19 cellular contexts compared by ENCODE assay signal in genomic region chr3:147903037-147903436, GRCh38.
A peak's percentile ranks its signal among the peaks of the same experiment; 100 is the strongest.
DNase-seq lines count a peak whose midpoint lies in the region; ATAC-seq, FAIRE-seq and TF ChIP-seq lines count a peak whose summit lies in the region.
"Had no signal": no experiment of that assay in that cellular context is flagged by ENCODE, and none has a peak within 500 bp of the region (broad histone marks: within the 10 kb centered on the region; RNA-seq: fewer than 3 reads in every experiment).

No MANE protein-coding gene starts in this region.

- peak; percentile 31; the same call in 1 of the 3 replicates for ATAC-seq in HepG2
- ATAC-seq in right lobe of liver: no peak
- peak; percentile 55 for ATAC-seq in sciatic nerve
- ATAC-seq in HG02870 (IDR thresholded peaks at IDR 0.05; ENCODE audit: unreplicated experiment): no peak
- ATAC-seq: A549, GM12878 had no signal

- H2AFZ ChIP-seq in HepG2 (ENCODE audit: low read length): no peak overlapping the region

- no peaks in the 10 kb centered on the region for H3K4me1 Mint-ChIP-seq in activated CD4-positive, alpha-beta T cell treated with anti-CD3 and anti-CD28 coated beads, Interleukin-2, amount 10 ng/mL, durations not matched to agents 7 days and 5 days
- H3K4me1 Mint-ChIP-seq: CD4-positive, alpha-beta memory T cell had no signal

- no peaks in the 10 kb centered on the region for H3K36me3 Mint-ChIP-seq in activated CD4-positive, alpha-beta T cell treated with anti-CD3 and anti-CD28 coated beads, Interleukin-2, amount 10 ng/mL, durations not matched to agents 7 days and 5 days (ENCODE audit: low read depth)
- H3K36me3 Mint-ChIP-seq: CD4-positive, alpha-beta memory T cell had no signal

- 6% methylated on average over 4 of the region's 4 CpGs for WGBS in HepG2 (ENCODE audit: low lambda C conversion rate)
- WGBS in right lobe of liver (ENCODE audit: insufficient coverage, low coverage, low lambda C conversion rate, missing lambda C conversion rate): 32% methylated on average over 4 of the region's 4 CpGs

- peaks cover 3% of the 10 kb centered on the region for H3K9me3 Mint-ChIP-seq in activated CD4-positive, alpha-beta T cell treated with anti-CD3 and anti-CD28 coated beads, Interleukin-2, amount 10 ng/mL, durations not matched to agents 7 days and 5 days

- TF ChIP-seq CTCF in HepG2 (CRISPR knock-in tag; IDR thresholded peaks at IDR 0.05): no peak
- no peak for TF ChIP-seq CTCF in right lobe of liver (IDR thresholded peaks at IDR 0.05)

- H3K4me3 ChIP-seq in HepG2 (replicated peaks in 1 of 3; ENCODE audit: insufficient read depth in 1 of 3, low read depth in 2 of 3, low read length in 3 of 3) (no peak overlapping the region), right lobe of liver (no peak overlapping the region)
- H3K4me3 ChIP-seq: A549, BLaER1, GM12878, SK-N-MC had no signal

- TF ChIP-seq RAD21 in HepG2 (CRISPR knock-in tag; IDR thresholded peaks at IDR 0.05): no peak

- no peak overlapping the region for H3K4me2 ChIP-seq in HepG2 (ENCODE audit: low read depth, low read length)
- H3K4me2 ChIP-seq: A549, BLaER1 had no signal

- no peaks in the 10 kb centered on the region for H3K9me3 ChIP-seq in HepG2 (ENCODE audit: low read length)
- no peaks in the 10 kb centered on the region for H3K9me3 ChIP-seq in right lobe of liver

- no peaks in the 10 kb centered on the region for H3K27me3 Mint-ChIP-seq in activated CD4-positive, alpha-beta T cell treated with anti-CD3 and anti-CD28 coated beads, Interleukin-2, amount 10 ng/mL, durations not matched to agents 7 days and 5 days
- H3K27me3 Mint-ChIP-seq: CD4-positive, alpha-beta memory T cell had no signal

- H3K27ac Mint-ChIP-seq in activated CD4-positive, alpha-beta T cell treated with anti-CD3 and anti-CD28 coated beads, Interleukin-2, amount 10 ng/mL, durations not matched to agents 7 days and 5 days: no peak overlapping the region
- H3K27ac Mint-ChIP-seq: CD4-positive, alpha-beta memory T cell had no signal

- POLR2A ChIA-PET in HepG2 (lab: Yijun Ruan, JAX): no interaction called here
- POLR2A ChIA-PET in activated CD4-positive, alpha-beta T cell treated with anti-CD3 and anti-CD28 coated beads, Interleukin-2, amount 10 ng/mL, durations not matched to agents 7 days and 5 days (lab: Charles Lee): no interaction called here

- no peaks in the 10 kb centered on the region for H3K4me1 ChIP-seq in HepG2 (ENCODE audit: insufficient read depth, low read length)
- no peaks in the 10 kb centered on the region for H3K4me1 ChIP-seq in right lobe of liver
- H3K4me1 ChIP-seq: A549, BLaER1 had no signal

- TF ChIP-seq EP300 in HepG2 (IDR thresholded peaks at IDR 0.05; ENCODE audit: low read depth in 2 of 2, low read length in 2 of 2) (no peak), HepG2 (CRISPR knock-in tag; IDR thresholded peaks at IDR 0.05; ENCODE audit: borderline replicate concordance) (no peak)

- no peak overlapping the region for H3K4me3 Mint-ChIP-seq in activated CD4-positive, alpha-beta T cell treated with anti-CD3 and anti-CD28 coated beads, Interleukin-2, amount 10 ng/mL, durations not matched to agents 7 days and 5 days
- H3K4me3 Mint-ChIP-seq: CD4-positive, alpha-beta memory T cell had no signal

- no peak overlapping the region for H3K9ac ChIP-seq in HepG2 (ENCODE audit: insufficient read depth, low read depth, low read length)
- H3K9ac ChIP-seq: BLaER1 had no signal

- H3K36me3 ChIP-seq in HepG2 (replicated peaks in 1 of 2; ENCODE audit: control insufficient read depth in 1 of 2, insufficient read depth in 2 of 2, low read length in 2 of 2) (no peaks in the 10 kb centered on the region), right lobe of liver (no peaks in the 10 kb centered on the region)
- H3K36me3 ChIP-seq: BLaER1 had no signal

- no peaks in the 10 kb centered on the region for H3K27me3 ChIP-seq in HepG2 (ENCODE audit: control insufficient read depth in 1 of 2, insufficient read depth in 2 of 2, low read length in 2 of 2)
- H3K27me3 ChIP-seq in right lobe of liver: no peaks in the 10 kb centered on the region
- H3K27me3 ChIP-seq: BLaER1 had no signal

- H3K79me2 ChIP-seq in HepG2 (ENCODE audit: insufficient read depth, low read length): no peaks in the 10 kb centered on the region

- no TSS peak for BruUV-seq in HepG2 (replicated peaks; lab: Mats Ljungman, UMichigan)

- TF ChIP-seq POLR2A in HepG2 (IDR thresholded peaks at IDR 0.05; ENCODE audit: insufficient read depth in 1 of 2, low read depth in 2 of 2, low read length in 2 of 2): no peak
- no peak for TF ChIP-seq POLR2A in right lobe of liver (IDR thresholded peaks at IDR 0.05)

- in situ Hi-C loops in HepG2 (cut with HindIII; ENCODE audit: extremely low pct_ligation_motif_present, low pct_unique_long_range_greater_than_20kb): no loop called here

- DNase-seq in HepG2 (ENCODE audit: low spot score): no peak
- no peak for DNase-seq in right lobe of liver
- peak; percentile 12 for DNase-seq in dermis blood vessel endothelial cell
- peak; percentile 9 for DNase-seq in iPS-NIHi11 (ENCODE audit: low spot score)
- no peak for DNase-seq in sciatic nerve (ENCODE audit: low spot score)
- no peak for DNase-seq in activated CD4-positive, alpha-beta T cell treated with anti-CD3 and anti-CD28 coated beads, Interleukin-2, amount 10 ng/mL, durations not matched to agents 7 days and 5 days
- DNase-seq in HK-2 (ENCODE audit: unreplicated experiment): no peak
- DNase-seq: CD4-positive, alpha-beta memory T cell; KG1; NCI-H1930; NCI-H226; NCI-H526; OCI-M1; SHP77 had no signal

- intact Hi-C loops in HepG2 (cut with micrococcal nuclease; ENCODE audit: unreplicated experiment): no loop called here
- intact Hi-C loops in right lobe of liver (cut with DNase I): no loop called here
- intact Hi-C loops in sciatic nerve (cut with DNase I): no loop called here

- no peak for FAIRE-seq in HepG2 (lab: Jason Lieb, UNC)
- FAIRE-seq: A549, GM12878 had no signal

- CTCF ChIA-PET in HepG2 (lab: Yijun Ruan, JAX; ENCODE audit: low intra/inter-chr PET ratio, low total read pairs): no interaction called here
- CTCF ChIA-PET in activated CD4-positive, alpha-beta T cell treated with anti-CD3 and anti-CD28 coated beads, Interleukin-2, amount 10 ng/mL, durations not matched to agents 7 days and 5 days (lab: Charles Lee): no interaction called here

- no peaks in the 10 kb centered on the region for H4K20me1 ChIP-seq in HepG2 (ENCODE audit: insufficient read depth, low read length)
- H4K20me1 ChIP-seq: BLaER1 had no signal

- H3K27ac ChIP-seq in HepG2 (ENCODE audit: extremely low read length, insufficient read depth, low read length): no peak overlapping the region
- no peak overlapping the region for H3K27ac ChIP-seq in right lobe of liver
- H3K27ac ChIP-seq: A549, BLaER1, SK-N-MC had no signal

TF ChIP-seq in HepG2, 621 proteins besides CTCF, POLR2A, EP300 and RAD21 (continues in another document):
- TF ChIP-seq KDM5A (IDR thresholded peaks at IDR 0.05; ENCODE audit: borderline replicate concordance, low read length) (no peak), HOXA9 (CRISPR knock-in tag; IDR thresholded peaks at IDR 0.05; ENCODE audit: borderline replicate concordance) (no peak), DNMT3B (CRISPR knock-in tag; conservative IDR thresholded peaks at IDR 0.05) (no peak), ARID3A (IDR thresholded peaks at IDR 0.05; ENCODE audit: low read depth, low read length) (no peak), ZNF557 (CRISPR knock-in tag; IDR thresholded peaks at IDR 0.05) (no peak), RARG (CRISPR knock-in tag; IDR thresholded peaks at IDR 0.05; ENCODE audit: low read depth) (no peak), REST (IDR thresholded peaks at IDR 0.05; ENCODE audit: borderline replicate concordance in 1 of 2, low read depth in 1 of 2, low read length in 2 of 2) (no peak)

Comparison
In these comparisons a context has a peak if more than half of its experiments do, and no peak if none do; other contexts are left out.
1. ATAC-seq: peak in HepG2 (single experiment) and sciatic nerve (single experiment); none in right lobe of liver (0 of 4) and HG02870 (single experiment).
2. DNase-seq: peak in dermis blood vessel endothelial cell (single experiment) and iPS-NIHi11 (single experiment); none in HepG2 (single experiment), right lobe of liver (0 of 3), sciatic nerve (single experiment), activated CD4-positive, alpha-beta T cell treated with anti-CD3 and anti-CD28 coated beads, Interleukin-2, amount 10 ng/mL, durations not matched to agents 7 days and 5 days (single experiment) and HK-2 (single experiment).